Comparison of ENCODE assay signal across 10 cellular contexts in genomic region chr10:15253951-15254807, GRCh38.
A peak's percentile ranks its signal among the peaks of the same experiment; 100 is the strongest.
DNase-seq lines count a peak whose midpoint lies in the region; ATAC-seq and TF ChIP-seq lines count a peak whose summit lies in the region.
"Had no signal": no experiment of that assay in that cellular context is flagged by ENCODE, and none has a peak within 500 bp of the region (broad histone marks: within the 10 kb centered on the region; RNA-seq: fewer than 3 reads in every experiment).

No MANE protein-coding gene starts in this region.

- H3K9me3 Mint-ChIP-seq in activated T-helper 1 cell treated with anti-CD3 and anti-CD28 coated beads, Interleukin-12 subunit alpha, Interleukin-12 subunit beta, Interleukin-2, Interleukin-4 antibody, amounts not matched to agents 30 ng/mL and 10 ng/mL and 1 ng/mL, durations not matched to agents 14 hours and 24 hours and 36 hours, result no peaks in the 10 kb centered on the region
- H3K9me3 Mint-ChIP-seq in memory B cell, result no peaks in the 10 kb centered on the region

- DNase-seq in left ventricle myocardium inferior (no peak), right atrium auricular region (ENCODE audit: low spot score) (no peak), memory B cell (ENCODE audit: low spot score in 2 of 2) (no peak), upper lobe of right lung (no peak), BE2C (no peak), H7 (no peak)
- DNase-seq in activated T-helper 1 cell treated with anti-CD3 and anti-CD28 coated beads, Interleukin-12 subunit alpha, Interleukin-12 subunit beta, Interleukin-2, Interleukin-4 antibody, amounts not matched to agents 30 ng/mL and 10 ng/mL and 1 ng/mL, durations not matched to agents 14 hours and 24 hours and 36 hours (ENCODE audit: low spot score), result no peak
- DNase-seq: foreskin melanocyte, NCI-H2029 had no signal

- peaks cover 22% of the 10 kb centered on the region for H3K4me1 Mint-ChIP-seq in activated T-helper 1 cell treated with anti-CD3 and anti-CD28 coated beads, Interleukin-12 subunit alpha, Interleukin-12 subunit beta, Interleukin-2, Interleukin-4 antibody, amounts not matched to agents 30 ng/mL and 10 ng/mL and 1 ng/mL, durations not matched to agents 14 hours and 24 hours and 36 hours (ENCODE audit: low read depth)
- peaks cover 3% of the 10 kb centered on the region for H3K4me1 Mint-ChIP-seq in memory B cell

- H3K4me3 Mint-ChIP-seq in activated T-helper 1 cell treated with anti-CD3 and anti-CD28 coated beads, Interleukin-12 subunit alpha, Interleukin-12 subunit beta, Interleukin-2, Interleukin-4 antibody, amounts not matched to agents 30 ng/mL and 10 ng/mL and 1 ng/mL, durations not matched to agents 14 hours and 24 hours and 36 hours, result peak overlapping the region; percentile 78
- H3K4me3 Mint-ChIP-seq in memory B cell, result peak overlapping the region; percentile 6

- H3K36me3 Mint-ChIP-seq in activated T-helper 1 cell treated with anti-CD3 and anti-CD28 coated beads, Interleukin-12 subunit alpha, Interleukin-12 subunit beta, Interleukin-2, Interleukin-4 antibody, amounts not matched to agents 30 ng/mL and 10 ng/mL and 1 ng/mL, durations not matched to agents 14 hours and 24 hours and 36 hours (ENCODE audit: low read depth), result no peaks in the 10 kb centered on the region
- no peaks in the 10 kb centered on the region for H3K36me3 Mint-ChIP-seq in memory B cell

- H3K27ac Mint-ChIP-seq in activated T-helper 1 cell treated with anti-CD3 and anti-CD28 coated beads, Interleukin-12 subunit alpha, Interleukin-12 subunit beta, Interleukin-2, Interleukin-4 antibody, amounts not matched to agents 30 ng/mL and 10 ng/mL and 1 ng/mL, durations not matched to agents 14 hours and 24 hours and 36 hours, result peak overlapping the region; percentile 25
- no peak overlapping the region for H3K27ac Mint-ChIP-seq in memory B cell

- H3K36me3 ChIP-seq in left ventricle myocardium inferior (no peaks in the 10 kb centered on the region), right atrium auricular region (no peaks in the 10 kb centered on the region), upper lobe of right lung (no peaks in the 10 kb centered on the region), BE2C (no peaks in the 10 kb centered on the region), H7 (replicated peaks; ENCODE audit: control insufficient read depth, insufficient read depth, low read length) (no peaks in the 10 kb centered on the region)

- no peaks in the 10 kb centered on the region for H3K27me3 Mint-ChIP-seq in activated T-helper 1 cell treated with anti-CD3 and anti-CD28 coated beads, Interleukin-12 subunit alpha, Interleukin-12 subunit beta, Interleukin-2, Interleukin-4 antibody, amounts not matched to agents 30 ng/mL and 10 ng/mL and 1 ng/mL, durations not matched to agents 14 hours and 24 hours and 36 hours (ENCODE audit: insufficient read depth)
- peaks cover 11% of the 10 kb centered on the region for H3K27me3 Mint-ChIP-seq in memory B cell

- peak overlapping the region; percentile 61 for H3K4me3 ChIP-seq in left ventricle myocardium inferior
- H3K4me3 ChIP-seq in right atrium auricular region, result peak overlapping the region in 1 of 2 donors; percentile 36
- peak overlapping the region; percentile 23 for H3K4me3 ChIP-seq in upper lobe of right lung
- no peak overlapping the region for H3K4me3 ChIP-seq in BE2C (ENCODE audit: low read depth, low read length)
- H3K4me3 ChIP-seq in H7 (ENCODE audit: insufficient read depth, low read depth, low read length), result no peak overlapping the region

- no peak for TF ChIP-seq CTCF in left ventricle myocardium inferior (IDR thresholded peaks at IDR 0.05; ENCODE audit: borderline replicate concordance)
- TF ChIP-seq CTCF in right atrium auricular region (IDR thresholded peaks at IDR 0.05), result no peak
- no peak for TF ChIP-seq CTCF in upper lobe of right lung (IDR thresholded peaks at IDR 0.05)
- no peak for TF ChIP-seq CTCF in BE2C (IDR thresholded peaks at IDR 0.05; ENCODE audit: low read depth, low read length)

- H3K27ac ChIP-seq in left ventricle myocardium inferior (replicated peaks) (peak overlapping the region; percentile 71), right atrium auricular region (no peak overlapping the region), upper lobe of right lung (no peak overlapping the region)

- ATAC-seq in memory B cell (ENCODE audit: low read depth) (no peak), upper lobe of right lung (no peak), HG02938 (IDR thresholded peaks at IDR 0.05; ENCODE audit: unreplicated experiment) (no peak)

- H3K9me3 ChIP-seq in left ventricle myocardium inferior (replicated peaks) (no peaks in the 10 kb centered on the region), right atrium auricular region (no peaks in the 10 kb centered on the region), upper lobe of right lung (no peaks in the 10 kb centered on the region), BE2C (no peaks in the 10 kb centered on the region)

- H3K4me1 ChIP-seq in left ventricle myocardium inferior, result peaks cover 24% of the 10 kb centered on the region
- H3K4me1 ChIP-seq in right atrium auricular region, result peaks cover 0 to 25% of the 10 kb centered on the region in 2 donors
- no peaks in the 10 kb centered on the region for H3K4me1 ChIP-seq in upper lobe of right lung
- H3K4me1 ChIP-seq in BE2C, result no peaks in the 10 kb centered on the region

- intact Hi-C loops in left ventricle myocardium inferior (cut with micrococcal nuclease) (no loop called here), upper lobe of right lung (cut with DNase I) (no loop called here)
- intact Hi-C loops in activated T-helper 1 cell treated with anti-CD3 and anti-CD28 coated beads, Interleukin-12 subunit alpha, Interleukin-12 subunit beta, Interleukin-2, Interleukin-4 antibody, amounts not matched to agents 30 ng/mL and 10 ng/mL and 1 ng/mL, durations not matched to agents 14 hours and 24 hours and 36 hours (cut with micrococcal nuclease), result no loop called here

- H3K27me3 ChIP-seq in left ventricle myocardium inferior (ENCODE audit: low read depth), result no peaks in the 10 kb centered on the region
- H3K27me3 ChIP-seq in right atrium auricular region, result no peaks in the 10 kb centered on the region
- no peaks in the 10 kb centered on the region for H3K27me3 ChIP-seq in upper lobe of right lung
- H3K27me3 ChIP-seq in BE2C, result no peaks in the 10 kb centered on the region
- no peaks in the 10 kb centered on the region for H3K27me3 ChIP-seq in H7 (ENCODE audit: control insufficient read depth, insufficient read depth, low read length)

Comparison
In these comparisons a context has a peak if more than half of its experiments do, and no peak if none do; other contexts are left out.
1. H3K4me3 ChIP-seq: peak in left ventricle myocardium inferior (single experiment) and upper lobe of right lung (single experiment); none in BE2C (single experiment) and H7 (single experiment).